ENCODE assay signal across 8 cellular contexts in genomic region chr12:12684375-12685106, GRCh38. TPM values are rescaled to one million over a fixed set of nuclear protein-coding genes. Genes with fewer than 3 reads are reported as not detected.
A peak's percentile ranks its signal among the peaks of the same experiment; 100 is the strongest.
DNase-seq lines count a peak whose midpoint lies in the region; ATAC-seq and TF ChIP-seq lines count a peak whose summit lies in the region.
"Had no signal": no experiment of that assay in that cellular context is flagged by ENCODE, and none has a peak within 500 bp of the region (broad histone marks: within the 10 kb centered on the region; RNA-seq: fewer than 3 reads in every experiment).

No MANE protein-coding gene starts in this region.

- no peak overlapping the region for H4K5ac ChIP-seq in mesendoderm (ENCODE audit: low read length)

- no CpG with 5 or more reads among the region's 5 CpGs for WGBS in mesendoderm (ENCODE audit: extremely low coverage, insufficient coverage, low lambda C conversion rate)

- H2AFZ ChIP-seq in HCT116 (ENCODE audit: low read depth, low read length, poor library complexity, severe bottlenecking) = no peak overlapping the region

- no peak for TF ChIP-seq RAD21 in HCT116 (IDR thresholded peaks at IDR 0.05; ENCODE audit: low read depth)

- H3K79me2 ChIP-seq in HCT116 (ENCODE audit: insufficient read depth, low read length) = no peaks in the 10 kb centered on the region
- no peaks in the 10 kb centered on the region for H3K79me2 ChIP-seq in mesendoderm (ENCODE audit: control insufficient read depth, insufficient read depth, low read length)

- H4K8ac ChIP-seq in mesendoderm (ENCODE audit: low read depth, low read length) = no peak overlapping the region

- H2BK5ac ChIP-seq in mesendoderm (ENCODE audit: low read length) = no peak overlapping the region

- in situ Hi-C loops in brain microvascular endothelial cell (cut with HindIII; ENCODE audit: low pct_ligation_motif_present, low sequenced_read_pairs) = no loop called here

- H3K4me3 Mint-ChIP-seq in immature natural killer cell = no peak overlapping the region
- no peak overlapping the region for H3K4me3 Mint-ChIP-seq in activated T-helper 2 cell treated with anti-CD3 and anti-CD28 coated beads, Interferon-gamma antibody, Interleukin-2, Interleukin-4, amounts not matched to agents 10 μg/mL and 5 μg/mL and 100 μg/mL, durations not matched to agents 14 hours and 24 hours and 36 hours (ENCODE audit: low read depth)

- H3K9me2 ChIP-seq in HCT116 (ENCODE audit: insufficient read depth) = no peaks in the 10 kb centered on the region

- no peaks in the 10 kb centered on the region for H3K4me1 ChIP-seq in HCT116 (ENCODE audit: control insufficient read depth in 1 of 2, insufficient read depth in 2 of 2, low read length in 2 of 2)
- peaks cover 4% of the 10 kb centered on the region for H3K4me1 ChIP-seq in mesendoderm (ENCODE audit: control insufficient read depth, low read depth, low read length)

- H2BK15ac ChIP-seq in mesendoderm (replicated peaks; ENCODE audit: low read depth) = peak overlapping the region; percentile 8

- POLR2A ChIA-PET in HCT116 (lab: Charles Lee) = no interaction called here

- DNase-seq in HCT116 (ENCODE audit: low read depth, low spot score) (no peak), NCI-H2107 (lab: John Stamatoyannopoulos, UW) (peak; percentile 27), brain microvascular endothelial cell (peak; percentile 37), mesendoderm (peak; percentile 99), immature natural killer cell (no peak), NOMO-1 treated with DMSO at 0.1 percent for 48 hours (lab: John Stamatoyannopoulos, UW; ENCODE audit: unreplicated experiment) (no peak)
- DNase-seq in activated T-helper 2 cell treated with anti-CD3 and anti-CD28 coated beads, Interferon-gamma antibody, Interleukin-2, Interleukin-4, amounts not matched to agents 10 μg/mL and 5 μg/mL and 100 μg/mL, durations not matched to agents 14 hours and 24 hours and 36 hours (ENCODE audit: low spot score) = no peak

- no peaks in the 10 kb centered on the region for H3K9me3 Mint-ChIP-seq in immature natural killer cell
- H3K9me3 Mint-ChIP-seq in activated T-helper 2 cell treated with anti-CD3 and anti-CD28 coated beads, Interferon-gamma antibody, Interleukin-2, Interleukin-4, amounts not matched to agents 10 μg/mL and 5 μg/mL and 100 μg/mL, durations not matched to agents 14 hours and 24 hours and 36 hours = no peaks in the 10 kb centered on the region

- no peak overlapping the region for H3K27ac Mint-ChIP-seq in immature natural killer cell
- no peak overlapping the region for H3K27ac Mint-ChIP-seq in activated T-helper 2 cell treated with anti-CD3 and anti-CD28 coated beads, Interferon-gamma antibody, Interleukin-2, Interleukin-4, amounts not matched to agents 10 μg/mL and 5 μg/mL and 100 μg/mL, durations not matched to agents 14 hours and 24 hours and 36 hours

- H2AK5ac ChIP-seq in mesendoderm (ENCODE audit: low read length) = no peak overlapping the region

- CTCF ChIA-PET in HCT116 (lab: Charles Lee) = no interaction called here

- no peaks in the 10 kb centered on the region for H3K9me3 ChIP-seq in HCT116 (ENCODE audit: control insufficient read depth in 1 of 2, insufficient read depth in 1 of 2, low read depth in 1 of 2, low read length in 2 of 2)

- H2BK120ac ChIP-seq in mesendoderm (ENCODE audit: low read depth, low read length) = peak overlapping the region; percentile 56

- TF ChIP-seq CTCF in HCT116 (IDR thresholded peaks at IDR 0.05 in 2 of 3, conservative IDR thresholded peaks at IDR 0.05 in 1 of 3; ENCODE audit: borderline replicate concordance in 1 of 3, insufficient read depth in 1 of 3, low read depth in 2 of 3, low read length in 2 of 3) (no peak), brain microvascular endothelial cell (IDR thresholded peaks at IDR 0.05; ENCODE audit: low read depth, low read length, missing control alignments) (no peak)

- no peaks in the 10 kb centered on the region for H4K20me1 ChIP-seq in HCT116 (ENCODE audit: insufficient read depth)

- no peaks in the 10 kb centered on the region for H3K36me3 Mint-ChIP-seq in immature natural killer cell
- peaks cover 24% of the 10 kb centered on the region for H3K36me3 Mint-ChIP-seq in activated T-helper 2 cell treated with anti-CD3 and anti-CD28 coated beads, Interferon-gamma antibody, Interleukin-2, Interleukin-4, amounts not matched to agents 10 μg/mL and 5 μg/mL and 100 μg/mL, durations not matched to agents 14 hours and 24 hours and 36 hours (ENCODE audit: low read depth)

- H3K4ac ChIP-seq in mesendoderm (ENCODE audit: low read depth, low read length) = no peak overlapping the region

- H3K23ac ChIP-seq in mesendoderm (ENCODE audit: low read length) = no peak overlapping the region

- intact Hi-C loops in HCT116 (cut with micrococcal nuclease) = no loop called here
- intact Hi-C loops in activated T-helper 2 cell treated with anti-CD3 and anti-CD28 coated beads, Interferon-gamma antibody, Interleukin-2, Interleukin-4, amounts not matched to agents 10 μg/mL and 5 μg/mL and 100 μg/mL, durations not matched to agents 14 hours and 24 hours and 36 hours (cut with micrococcal nuclease) = no loop called here

- H3K27ac ChIP-seq in HCT116 (ENCODE audit: low read depth, low read length) (no peak overlapping the region), brain microvascular endothelial cell (no peak overlapping the region), mesendoderm (ENCODE audit: low read depth, low read length) (no peak overlapping the region)

- peaks cover 2 to 4% (median 2%) of the 10 kb centered on the region in 3 donors for H3K27me3 Mint-ChIP-seq in immature natural killer cell (ENCODE audit: low read depth in 3 of 3)
- H3K27me3 Mint-ChIP-seq in activated T-helper 2 cell treated with anti-CD3 and anti-CD28 coated beads, Interferon-gamma antibody, Interleukin-2, Interleukin-4, amounts not matched to agents 10 μg/mL and 5 μg/mL and 100 μg/mL, durations not matched to agents 14 hours and 24 hours and 36 hours (ENCODE audit: low read depth) = no peaks in the 10 kb centered on the region

- H3K9ac ChIP-seq in HCT116 (ENCODE audit: low read length) (no peak overlapping the region), mesendoderm (ENCODE audit: low read length) (peak overlapping the region; percentile 64)

- no peaks in the 10 kb centered on the region for H3K4me1 Mint-ChIP-seq in immature natural killer cell
- H3K4me1 Mint-ChIP-seq in activated T-helper 2 cell treated with anti-CD3 and anti-CD28 coated beads, Interferon-gamma antibody, Interleukin-2, Interleukin-4, amounts not matched to agents 10 μg/mL and 5 μg/mL and 100 μg/mL, durations not matched to agents 14 hours and 24 hours and 36 hours (ENCODE audit: low read depth) = peaks cover 7% of the 10 kb centered on the region

- no peaks in the 10 kb centered on the region for H3K27me3 ChIP-seq in HCT116 (ENCODE audit: insufficient read depth, low read length)
- H3K27me3 ChIP-seq in brain microvascular endothelial cell (replicated peaks) = no peaks in the 10 kb centered on the region
- H3K27me3 ChIP-seq in mesendoderm (ENCODE audit: insufficient read depth, low read length, poor library complexity) = no peaks in the 10 kb centered on the region

- H3K36me3 ChIP-seq in HCT116 (ENCODE audit: control insufficient read depth in 1 of 2, insufficient read depth in 2 of 2, low read length in 2 of 2) (no peaks in the 10 kb centered on the region), brain microvascular endothelial cell (replicated peaks) (no peaks in the 10 kb centered on the region), mesendoderm (ENCODE audit: control insufficient read depth, insufficient read depth, low read length) (no peaks in the 10 kb centered on the region)

- H3K4me2 ChIP-seq in HCT116 (ENCODE audit: low read length) (no peak overlapping the region), mesendoderm (ENCODE audit: low read length) (peak overlapping the region; percentile 77)

- no peak overlapping the region for H3K4me3 ChIP-seq in HCT116 (replicated peaks in 1 of 2; ENCODE audit: low read depth in 1 of 2, low read length in 2 of 2)
- H3K4me3 ChIP-seq in brain microvascular endothelial cell (ENCODE audit: low read depth, low read length) = no peak overlapping the region
- H3K4me3 ChIP-seq in mesendoderm (ENCODE audit: low read length) = peak overlapping the region; percentile 46
- H3K4me3 ChIP-seq: lung had no signal

- no TSS peak for BruUV-seq in HCT116 (replicated peaks; lab: Mats Ljungman, UMichigan)

- peak overlapping the region; percentile 72 for H3K18ac ChIP-seq in mesendoderm (ENCODE audit: low read length)

- H3K56ac ChIP-seq in mesendoderm (ENCODE audit: low read length) = peak overlapping the region; percentile 68

- TF ChIP-seq POLR2A in HCT116 (IDR thresholded peaks at IDR 0.05; ENCODE audit: borderline replicate concordance, extremely low read depth, insufficient read depth, insufficient read length) = no peak

- no peak for ATAC-seq in HCT116

- H3K79me1 ChIP-seq in mesendoderm (ENCODE audit: low read length) = peaks cover 4% of the 10 kb centered on the region

- RAD21 ChIA-PET in HCT116 (lab: Charles Lee; ENCODE audit: low non-redundant PET in 1 of 2, low total read pairs in 2 of 2, uncharacterized antibody in 2 of 2, unreplicated experiment in 2 of 2) = no interaction called here

RNA-seq across cellular contexts. Expression of gene GPR19, which starts 11.4 kb away (rescaled TPM):
- total RNA-seq in HCT116 (2021; ENCODE audit: unreplicated experiment) = 2.2 TPM
- 1.3 and 1.6 TPM in 2 replicates for polyA plus RNA-seq in HCT116 (2012)
- 10.5 TPM for polyA plus RNA-seq in mesendoderm (2013, experiment 1 of 2)
- polyA plus RNA-seq in mesendoderm (2013, experiment 2 of 2) = 10.0 TPM
- polyA plus RNA-seq in immature natural killer cell = under 1 TPM in 2 of 3 donors, not detected in 1; 0.37 to 0.65 TPM
- 8.9 and 12.2 TPM in 2 replicates for total RNA-seq in activated T-helper 2 cell treated with anti-CD3 and anti-CD28 coated beads, Interferon-gamma antibody, Interleukin-2, Interleukin-4, amounts not matched to agents 10 μg/mL and 5 μg/mL and 100 μg/mL, durations not matched to agents 14 hours and 24 hours and 36 hours

RNA-seq across cellular contexts. Expression of gene CDKN1B, which starts 32.6 kb away (rescaled TPM):
- 33.1 TPM for total RNA-seq in HCT116 (2021; ENCODE audit: unreplicated experiment)
- polyA plus RNA-seq in HCT116 (2012) = 13.9 and 17.1 TPM in 2 replicates
- polyA plus RNA-seq in mesendoderm (2013, experiment 1 of 2) = 7.9 TPM
- 7.8 TPM for polyA plus RNA-seq in mesendoderm (2013, experiment 2 of 2)
- polyA plus RNA-seq in immature natural killer cell = 10 to 100 TPM in 2 of 3 donors, 1 to 10 TPM in 1; 4.4 to 17.6 (median 17.4) TPM
- 49.0 and 53.4 TPM in 2 replicates for total RNA-seq in activated T-helper 2 cell treated with anti-CD3 and anti-CD28 coated beads, Interferon-gamma antibody, Interleukin-2, Interleukin-4, amounts not matched to agents 10 μg/mL and 5 μg/mL and 100 μg/mL, durations not matched to agents 14 hours and 24 hours and 36 hours

Comparison
In these comparisons a context has a peak if more than half of its experiments do, and no peak if none do; other contexts are left out.
1. DNase-seq: peak in NCI-H2107 (single experiment), brain microvascular endothelial cell (single experiment) and mesendoderm (single experiment); none in HCT116 (single experiment), immature natural killer cell (0 of 3), NOMO-1 treated with DMSO at 0.1 percent for 48 hours (single experiment) and activated T-helper 2 cell treated with anti-CD3 and anti-CD28 coated beads, Interferon-gamma antibody, Interleukin-2, Interleukin-4, amounts not matched to agents 10 μg/mL and 5 μg/mL and 100 μg/mL, durations not matched to agents 14 hours and 24 hours and 36 hours (single experiment).